8 cellular contexts compared by ENCODE assay signal in the genomic region with DNA sequence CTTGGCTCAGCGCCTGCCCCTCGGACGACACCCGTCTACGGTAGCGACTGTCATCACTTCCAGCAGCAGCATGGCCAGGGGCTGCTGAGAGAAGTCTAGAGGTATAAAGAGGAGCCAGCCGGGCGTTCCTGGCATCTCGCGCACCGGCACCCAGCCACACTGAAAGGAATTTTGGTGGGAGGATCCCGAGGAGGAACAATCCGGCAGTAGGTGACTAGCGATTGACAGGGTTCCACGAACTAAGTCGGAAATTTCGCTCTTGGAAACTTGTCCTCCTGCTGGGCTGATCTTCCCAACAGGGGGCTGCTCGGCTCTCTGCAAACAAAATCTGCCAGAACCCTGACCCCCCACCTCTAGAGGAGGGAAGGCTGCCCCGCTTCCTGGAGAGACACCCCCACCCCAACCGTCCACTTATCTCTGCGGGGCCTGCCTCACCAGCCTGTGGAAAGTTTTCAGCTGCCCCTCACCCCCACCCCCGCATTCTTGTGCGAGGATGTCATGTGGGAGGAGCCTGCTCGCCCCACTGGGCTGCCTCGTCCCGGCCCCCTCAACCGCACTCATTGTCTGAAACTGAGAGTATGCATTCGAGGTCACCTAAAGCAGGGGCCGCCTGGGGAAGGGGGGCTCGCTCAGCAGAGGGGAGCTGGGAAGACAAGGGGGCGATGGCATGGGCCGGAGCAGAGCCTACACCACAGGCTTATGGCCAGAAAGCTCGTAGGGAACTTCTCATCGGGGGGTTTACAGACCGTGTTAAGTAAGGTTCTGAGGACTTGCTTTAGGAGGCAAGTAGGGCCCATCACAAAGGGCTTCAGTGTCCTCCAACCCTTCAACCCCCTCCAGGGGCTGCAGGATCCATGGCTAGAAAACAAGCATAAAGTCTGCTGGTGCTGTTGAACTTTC. TPM values are rescaled to one million over a fixed set of nuclear protein-coding genes. Genes with fewer than 3 reads are reported as not detected.
A peak's percentile ranks its signal among the peaks of the same experiment; 100 is the strongest.
DNase-seq lines count a peak whose midpoint lies in the region; TF ChIP-seq lines count a peak whose summit lies in the region.

No MANE protein-coding gene starts in this region.

- no peak overlapping the region for H3K4me3 Mint-ChIP-seq in T-helper 2 cell treated with Interferon-gamma antibody and Interleukin-4, amounts not matched to agents 5 μg/mL and 100 μg/mL, for 36 hours

- BruUV-seq in mammary epithelial cell (replicated peaks; lab: Mats Ljungman, UMichigan) = TSS peak; percentile 56

- H4K20me1 ChIP-seq in mammary epithelial cell (ENCODE audit: insufficient read depth, low read length) = peaks cover 2% of the 10 kb centered on the region

- H3K27ac Mint-ChIP-seq in T-helper 2 cell treated with Interferon-gamma antibody and Interleukin-4, amounts not matched to agents 5 μg/mL and 100 μg/mL, for 36 hours = no peak overlapping the region

- peak in 1 of 2 donors; percentile 73 for TF ChIP-seq POLR2A in thyroid gland (IDR thresholded peaks at IDR 0.05)

- DNase-seq in NCI-H1417 (lab: John Stamatoyannopoulos, UW) (peak in 2 of 3 experiments; percentile 43 to 69), NCI-H1417 treated with DMSO at 0.1 percent for 48 hours (lab: John Stamatoyannopoulos, UW) (no peak), mammary epithelial cell (peak; percentile 72), kidney tubule cell (ENCODE audit: low spot score) (peak; percentile 92), thyroid gland (peak; percentile 94), activated T-cell treated with anti-CD3 and anti-CD28 coated beads for 4 hours (no peak), GDM1 (lab: John Stamatoyannopoulos, UW) (no peak)
- DNase-seq in T-helper 2 cell treated with Interferon-gamma antibody and Interleukin-4, amounts not matched to agents 5 μg/mL and 100 μg/mL, for 36 hours (ENCODE audit: low spot score) = no peak

- H3K4me1 ChIP-seq in mammary epithelial cell (ENCODE audit: insufficient read depth, low read length) = peaks cover 91% of the 10 kb centered on the region
- H3K4me1 ChIP-seq in thyroid gland = peaks cover 62 to 77% of the 10 kb centered on the region in 2 donors

- WGBS in mammary epithelial cell (ENCODE audit: low coverage, missing lambda C conversion rate) = 4% methylated on average over 25 of the region's 35 CpGs
- 14 to 15% methylated on average over 22 to 28 of the region's 35 CpGs for WGBS in thyroid gland, 2 donors

- no peaks in the 10 kb centered on the region for H3K9me3 Mint-ChIP-seq in T-helper 2 cell treated with Interferon-gamma antibody and Interleukin-4, amounts not matched to agents 5 μg/mL and 100 μg/mL, for 36 hours

- H3K27me3 Mint-ChIP-seq in T-helper 2 cell treated with Interferon-gamma antibody and Interleukin-4, amounts not matched to agents 5 μg/mL and 100 μg/mL, for 36 hours (ENCODE audit: low read depth) = peaks cover 6% of the 10 kb centered on the region

- intact Hi-C loops in mammary epithelial cell (cut with micrococcal nuclease) (loop anchor here (1.0 to 5.0 kb wide), 5 partner anchors 10 to 96 kb away; a partner anchor contains a TSS), thyroid gland (cut with DNase I) (no loop called here)

- no peak overlapping the region for H2AFZ ChIP-seq in mammary epithelial cell (ENCODE audit: low read depth, low read length)

- H3K36me3 Mint-ChIP-seq in T-helper 2 cell treated with Interferon-gamma antibody and Interleukin-4, amounts not matched to agents 5 μg/mL and 100 μg/mL, for 36 hours (ENCODE audit: low read depth) = no peaks in the 10 kb centered on the region

- dilution Hi-C loops in mammary epithelial cell (cut with HindIII; ENCODE audit: low sequenced_read_pairs) = no loop called here

- peak overlapping the region; percentile 80 for H3K4me2 ChIP-seq in mammary epithelial cell (ENCODE audit: insufficient read depth, low read depth, low read length)

- peak overlapping the region; percentile 66 for H3K27ac ChIP-seq in mammary epithelial cell (ENCODE audit: insufficient read depth, low read depth, low read length)
- peak overlapping the region; percentile 81 to 99 (median 98) for H3K27ac ChIP-seq in thyroid gland

- H3K4me3 ChIP-seq in mammary epithelial cell (replicated peaks in 1 of 3; ENCODE audit: insufficient read depth in 1 of 3, low read depth in 2 of 3, low read length in 3 of 3) (peak overlapping the region; percentile 10 to 35 (median 11)), thyroid gland (replicated peaks in 1 of 3) (peak overlapping the region in 2 of 3 donors; percentile 15 to 21)

- H3K9me3 ChIP-seq in mammary epithelial cell (replicated peaks; ENCODE audit: insufficient read depth, low read length) (no peaks in the 10 kb centered on the region), thyroid gland (no peaks in the 10 kb centered on the region)

- peaks cover under 1% of the 10 kb centered on the region for H3K4me1 Mint-ChIP-seq in T-helper 2 cell treated with Interferon-gamma antibody and Interleukin-4, amounts not matched to agents 5 μg/mL and 100 μg/mL, for 36 hours (ENCODE audit: low read depth)

- in situ Hi-C loops in mammary epithelial cell (cut with MboI; ENCODE audit: low sequenced_read_pairs in 2 of 2) = loop anchor here in 1 of 2 donors (5.0 kb wide), 2 partner anchors 36 to 69 kb away; no protein-coding TSS in a partner anchor

- H3K36me3 ChIP-seq in mammary epithelial cell (ENCODE audit: insufficient read depth, low read length) = peaks cover 49% of the 10 kb centered on the region
- peaks cover 16 to 17% of the 10 kb centered on the region in 2 donors for H3K36me3 ChIP-seq in thyroid gland

- H3K27me3 ChIP-seq in mammary epithelial cell (ENCODE audit: insufficient read depth, low read length) (no peaks in the 10 kb centered on the region), thyroid gland (no peaks in the 10 kb centered on the region)

- peak overlapping the region; percentile 46 for H3K9ac ChIP-seq in mammary epithelial cell (ENCODE audit: insufficient read depth, low read length)

- TF ChIP-seq CTCF in mammary epithelial cell (conservative IDR thresholded peaks at IDR 0.05 in 1 of 2, IDR thresholded peaks at IDR 0.05 in 1 of 2; ENCODE audit: extremely low read depth in 1 of 2, insufficient read depth in 1 of 2, low read depth in 1 of 2, low read length in 2 of 2) (no peak), thyroid gland (IDR thresholded peaks at IDR 0.05) (peak in 1 of 6 experiments; percentile 32)

- CTCF ChIA-PET in mammary epithelial cell (lab: Charles Lee; ENCODE audit: low non-redundant PET) = interaction anchor here (0.6 kb wide), 1 partner anchor 351 kb away, joined by 3 read pairs; no protein-coding TSS in a partner anchor

- peaks cover 99% of the 10 kb centered on the region for H3K79me2 ChIP-seq in mammary epithelial cell (ENCODE audit: insufficient read depth, low read length)

RNA-seq across cellular contexts. Expression of a gene that starts 9.6 kb away (rescaled TPM):
- total RNA-seq in mammary epithelial cell = 100 to 1,000 TPM in 1 of 2 donors, 10 to 100 TPM in 1; 77.3 to 181 TPM
- 91.7 TPM for polyA plus RNA-seq in mammary epithelial cell
- polyA minus RNA-seq in mammary epithelial cell = 181 TPM
- total RNA-seq in thyroid gland = 10 to 100 TPM; 22.3 to 53.2 (median 29.3) TPM

Comparison
In these comparisons a context has a peak if more than half of its experiments do, and no peak if none do; other contexts are left out.
1. DNase-seq: peak in NCI-H1417 (2 of 3), mammary epithelial cell (single experiment), kidney tubule cell (single experiment) and thyroid gland (2 of 2); none in NCI-H1417 treated with DMSO at 0.1 percent for 48 hours (single experiment), T-helper 2 cell treated with Interferon-gamma antibody and Interleukin-4, amounts not matched to agents 5 μg/mL and 100 μg/mL, for 36 hours (single experiment), activated T-cell treated with anti-CD3 and anti-CD28 coated beads for 4 hours (single experiment) and GDM1 (single experiment).